Comparison of ENCODE assay signal across 19 cellular contexts in genomic region chr6:139644821-139645220, GRCh38.
DNase-seq lines count a peak whose midpoint lies in the region; ATAC-seq and TF ChIP-seq lines count a peak whose summit lies in the region.
"Had no signal": no experiment of that assay in that cellular context is flagged by ENCODE, and none has a peak within 500 bp of the region (broad histone marks: within the 10 kb centered on the region; RNA-seq: fewer than 3 reads in every experiment).

No MANE protein-coding gene starts in this region.

- DNase-seq in GM03348 (ENCODE audit: low spot score), result peak; percentile 57
- DNase-seq in cardiac fibroblast (ENCODE audit: low read depth in 2 of 2), result peak; percentile 22 to 76
- DNase-seq in heart right ventricle, result peak in 1 of 2 donors; percentile 16
- peak; percentile 76 for DNase-seq in sigmoid colon
- no peak for DNase-seq in iPS-NIHi11 (ENCODE audit: low spot score)
- DNase-seq: activated CD4-positive, CD25-positive, alpha-beta regulatory T cell treated with anti-CD3 and anti-CD28 coated beads, Interleukin-2, amount 50 U/mL, for 72 hours; activated CD8-positive, alpha-beta memory T cell treated with anti-CD3 and anti-CD28 coated beads, Interleukin-2, amount 50 U/mL, for 4 hours; Calu3; effector memory CD4-positive, alpha-beta T cell; NCI-H1105 treated with DMSO at 0.1 percent for 48 hours; NK-92 treated with Interleukin-12 subunit alpha and Interleukin-12 subunit beta, amount 100 ng/mL, for 24 hours; pancreas; stimulated activated CD4-positive, alpha-beta T cell treated with anti-CD3 and anti-CD28 coated beads, Interleukin-12 subunit alpha, Interleukin-12 subunit beta, amount 100 ng/mL, for 4 hours; stimulated activated naive CD8-positive, alpha-beta T cell treated with anti-CD3 and anti-CD28 coated beads, Interleukin-15, Interleukin-2, amounts not matched to agents 100 U/mL and 50 U/mL, for 24 hours; T-helper 17 cell had no signal

- TF ChIP-seq POLR2A in sigmoid colon (IDR thresholded peaks at IDR 0.05), result no peak

- peak in 1 of 4 donors; percentile 76 for TF ChIP-seq EP300 in sigmoid colon (IDR thresholded peaks at IDR 0.05)

- 21 to 32% methylated on average over 6 of the region's 6 CpGs for WGBS in heart right ventricle, 2 donors
- 67 to 68% methylated on average over 6 of the region's 6 CpGs for WGBS in sigmoid colon, 2 donors

- no peaks in the 10 kb centered on the region for H3K36me3 ChIP-seq in heart right ventricle
- no peaks in the 10 kb centered on the region for H3K36me3 ChIP-seq in sigmoid colon
- H3K36me3 ChIP-seq: pancreas had no signal

- intact Hi-C loops in heart right ventricle (cut with DNase I) (no loop called here), sigmoid colon (cut with DNase I) (loop anchor here (5.0 kb wide), 1 partner anchor 268 kb away; no protein-coding TSS in a partner anchor)

- H3K9me3 ChIP-seq in heart right ventricle, result peaks cover 0 to 19% (median 0%) of the 10 kb centered on the region in 11 donors
- no peaks in the 10 kb centered on the region for H3K9me3 ChIP-seq in sigmoid colon
- H3K9me3 ChIP-seq: pancreas had no signal

- H3K27ac ChIP-seq in heart right ventricle (peak overlapping the region in 1 of 10 donors; percentile 32), sigmoid colon (peak overlapping the region; percentile 50 to 72 (median 67))
- H3K27ac ChIP-seq: KMS-11, pancreas had no signal

- TF ChIP-seq CTCF in cardiac fibroblast (IDR thresholded peaks at IDR 0.05; ENCODE audit: low read depth, low read length) (no peak), heart right ventricle (IDR thresholded peaks at IDR 0.05) (no peak), sigmoid colon (IDR thresholded peaks at IDR 0.05) (no peak)

- ATAC-seq in heart right ventricle, result peak in 7 of 8 donors; percentile 23 to 96 (median 67)
- ATAC-seq in activated CD4-positive, CD25-positive, alpha-beta regulatory T cell treated with anti-CD3 and anti-CD28 coated beads, Interleukin-2, amount 50 U/mL, for 24 hours, result no peak
- no peak for ATAC-seq in GM21737 (IDR thresholded peaks at IDR 0.05; ENCODE audit: unreplicated experiment)
- no peak for ATAC-seq in HG03280 (IDR thresholded peaks at IDR 0.05; ENCODE audit: unreplicated experiment)
- ATAC-seq: pancreas; stimulated activated naive CD8-positive, alpha-beta T cell treated with anti-CD3 and anti-CD28 coated beads, Interleukin-15, Interleukin-2, amounts not matched to agents 100 U/mL and 50 U/mL, for 24 hours; T-helper 17 cell had no signal

- no peaks in the 10 kb centered on the region for H3K27me3 ChIP-seq in heart right ventricle
- no peaks in the 10 kb centered on the region for H3K27me3 ChIP-seq in sigmoid colon
- H3K27me3 ChIP-seq: pancreas had no signal

- H3K4me1 ChIP-seq in heart right ventricle (peaks cover 0 to 48% (median 13%) of the 10 kb centered on the region in 9 donors), sigmoid colon (peaks cover 0 to 42% (median 23%) of the 10 kb centered on the region in 4 donors)
- H3K4me1 ChIP-seq: pancreas had no signal

- H3K4me3 ChIP-seq in cardiac fibroblast (replicated peaks in 1 of 2; ENCODE audit: low read depth in 2 of 2, low read length in 2 of 2) (no peak overlapping the region), heart right ventricle (no peak overlapping the region), sigmoid colon (no peak overlapping the region)
- H3K4me3 ChIP-seq: pancreas had no signal

Comparison
In these comparisons a context has a peak if more than half of its experiments do, and no peak if none do; other contexts are left out.
1. ATAC-seq: peak in heart right ventricle (7 of 8); none in activated CD4-positive, CD25-positive, alpha-beta regulatory T cell treated with anti-CD3 and anti-CD28 coated beads, Interleukin-2, amount 50 U/mL, for 24 hours (0 of 2), GM21737 (single experiment) and HG03280 (single experiment).